1 cellular context compared by ENCODE assay signal in the genomic region with DNA sequence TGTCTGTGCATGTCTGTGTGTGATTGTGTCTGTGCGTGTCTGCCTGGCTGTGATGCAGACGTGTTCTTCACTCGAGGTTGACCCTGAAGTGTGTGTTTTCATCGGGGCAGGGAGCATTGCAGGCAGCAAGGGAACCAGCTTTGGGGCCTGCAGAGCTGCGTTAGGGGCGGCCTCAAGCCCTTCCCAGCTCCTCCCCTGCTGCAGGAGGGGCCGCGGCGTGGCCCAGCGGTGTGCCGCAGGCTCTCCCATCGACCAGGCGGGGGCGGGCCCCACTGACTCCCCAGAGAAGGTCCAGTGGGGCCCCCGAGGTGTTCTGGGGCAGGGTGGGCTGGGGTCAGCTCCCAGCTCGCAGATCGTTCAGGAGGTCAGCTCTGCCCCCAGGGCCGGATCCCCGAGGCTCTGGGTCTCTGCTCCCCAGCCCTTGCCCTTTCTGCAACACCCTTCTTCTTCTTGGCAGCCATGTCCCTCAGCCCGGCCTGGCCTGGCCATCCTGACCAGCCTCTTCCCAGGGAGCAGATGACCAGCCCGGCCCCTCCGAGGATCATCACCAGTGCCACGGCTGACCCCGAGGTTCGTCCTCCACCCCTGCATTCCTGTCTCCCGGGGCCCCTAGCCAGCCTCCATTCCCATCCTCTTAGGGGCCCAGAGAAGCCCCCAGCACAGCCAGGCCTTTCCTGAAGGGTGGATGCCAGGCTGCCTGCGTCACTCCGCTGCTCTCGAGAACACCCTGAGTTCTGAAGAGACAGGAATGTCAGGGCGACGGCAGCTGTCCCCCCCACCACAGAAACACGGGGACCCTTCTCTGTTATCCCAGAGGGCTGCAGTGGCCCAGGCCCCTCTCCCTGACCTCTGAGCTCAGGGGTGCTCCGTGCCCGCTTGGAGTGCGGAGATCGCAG.
TF ChIP-seq lines count a peak whose summit lies in the region.

No MANE protein-coding gene starts in this region.

TF ChIP-seq in HepG2, 621 proteins besides CTCF, POLR2A, EP300 and RAD21 (continued from another document):
- TF ChIP-seq, protein P1, sequence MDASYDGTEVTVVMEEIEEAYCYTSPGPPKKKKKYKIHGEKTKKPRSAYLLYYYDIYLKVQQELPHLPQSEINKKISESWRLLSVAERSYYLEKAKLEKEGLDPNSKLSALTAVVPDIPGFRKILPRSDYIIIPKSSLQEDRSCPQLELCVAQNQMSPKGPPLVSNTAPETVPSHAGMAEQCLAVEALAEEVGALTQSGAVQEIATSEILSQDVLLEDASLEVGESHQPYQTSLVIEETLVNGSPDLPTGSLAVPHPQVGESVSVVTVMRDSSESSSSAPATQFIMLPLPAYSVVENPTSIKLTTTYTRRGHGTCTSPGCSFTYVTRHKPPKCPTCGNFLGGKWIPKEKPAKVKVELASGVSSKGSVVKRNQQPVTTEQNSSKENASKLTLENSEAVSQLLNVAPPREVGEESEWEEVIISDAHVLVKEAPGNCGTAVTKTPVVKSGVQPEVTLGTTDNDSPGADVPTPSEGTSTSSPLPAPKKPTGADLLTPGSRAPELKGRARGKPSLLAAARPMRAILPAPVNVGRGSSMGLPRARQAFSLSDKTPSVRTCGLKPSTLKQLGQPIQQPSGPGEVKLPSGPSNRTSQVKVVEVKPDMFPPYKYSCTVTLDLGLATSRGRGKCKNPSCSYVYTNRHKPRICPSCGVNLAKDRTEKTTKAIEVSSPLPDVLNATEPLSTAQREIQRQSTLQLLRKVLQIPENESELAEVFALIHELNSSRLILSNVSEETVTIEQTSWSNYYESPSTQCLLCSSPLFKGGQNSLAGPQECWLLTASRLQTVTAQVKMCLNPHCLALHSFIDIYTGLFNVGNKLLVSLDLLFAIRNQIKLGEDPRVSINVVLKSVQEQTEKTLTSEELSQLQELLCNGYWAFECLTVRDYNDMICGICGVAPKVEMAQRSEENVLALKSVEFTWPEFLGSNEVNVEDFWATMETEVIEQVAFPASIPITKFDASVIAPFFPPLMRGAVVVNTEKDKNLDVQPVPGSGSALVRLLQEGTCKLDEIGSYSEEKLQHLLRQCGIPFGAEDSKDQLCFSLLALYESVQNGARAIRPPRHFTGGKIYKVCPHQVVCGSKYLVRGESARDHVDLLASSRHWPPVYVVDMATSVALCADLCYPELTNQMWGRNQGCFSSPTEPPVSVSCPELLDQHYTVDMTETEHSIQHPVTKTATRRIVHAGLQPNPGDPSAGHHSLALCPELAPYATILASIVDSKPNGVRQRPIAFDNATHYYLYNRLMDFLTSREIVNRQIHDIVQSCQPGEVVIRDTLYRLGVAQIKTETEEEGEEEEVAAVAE (CRISPR knock-in tag; IDR thresholded peaks at IDR 0.05; ENCODE audit: borderline replicate concordance), result no peak
- TF ChIP-seq ZBTB3 (CRISPR knock-in tag; IDR thresholded peaks at IDR 0.05; ENCODE audit: borderline replicate concordance, low read depth) (no peak), RBM39 (IDR thresholded peaks at IDR 0.05; ENCODE audit: low read depth, low read length, poor library complexity, severe bottlenecking) (no peak), ZNF556 (CRISPR knock-in tag; IDR thresholded peaks at IDR 0.05; ENCODE audit: borderline replicate concordance) (no peak), RFX3 (CRISPR knock-in tag; IDR thresholded peaks at IDR 0.05) (no peak), ZNF788 (CRISPR knock-in tag; IDR thresholded peaks at IDR 0.05; ENCODE audit: borderline replicate concordance) (peak; percentile 54; the same call in 1 of the 2 replicates), ZMYM3 (CRISPR knock-in tag; IDR thresholded peaks at IDR 0.05) (0 out of 2 replicates have a peak, but pooled peaks have one; percentile 16), ZNF546 (CRISPR knock-in tag; conservative IDR thresholded peaks at IDR 0.05) (no peak), MLLT10 (CRISPR knock-in tag; IDR thresholded peaks at IDR 0.05) (no peak), CREB1 (IDR thresholded peaks at IDR 0.05) (no peak), CREB1 (CRISPR knock-in tag; IDR thresholded peaks at IDR 0.05) (no peak), ZNF354B (CRISPR knock-in tag; IDR thresholded peaks at IDR 0.05) (no peak), ARID2 (CRISPR knock-in tag; IDR thresholded peaks at IDR 0.05; ENCODE audit: borderline replicate concordance) (no peak), PHF8 (CRISPR knock-in tag; IDR thresholded peaks at IDR 0.05) (no peak), ESRRA (CRISPR knock-in tag; IDR thresholded peaks at IDR 0.05; ENCODE audit: low read depth) (no peak), ARNT (IDR thresholded peaks at IDR 0.05) (no peak), HNF4A (CRISPR knock-in tag; IDR thresholded peaks at IDR 0.05) (0 out of 2 replicates have a peak, but pooled peaks have one; percentile 9), GPN1 (CRISPR knock-in tag; IDR thresholded peaks at IDR 0.05; ENCODE audit: borderline replicate concordance) (no peak), MTA1 (CRISPR knock-in tag; IDR thresholded peaks at IDR 0.05; ENCODE audit: borderline replicate concordance) (no peak; the same call in 1 of the 2 replicates), ZNF331 (CRISPR knock-in tag; IDR thresholded peaks at IDR 0.05) (peak; percentile 95), ZFX (CRISPR knock-in tag; IDR thresholded peaks at IDR 0.05; ENCODE audit: low read depth) (peak; percentile 62; the same call in 1 of the 2 replicates), ZSCAN31 (CRISPR knock-in tag; IDR thresholded peaks at IDR 0.05; ENCODE audit: low read depth) (no peak)
- TF ChIP-seq, protein P2, sequence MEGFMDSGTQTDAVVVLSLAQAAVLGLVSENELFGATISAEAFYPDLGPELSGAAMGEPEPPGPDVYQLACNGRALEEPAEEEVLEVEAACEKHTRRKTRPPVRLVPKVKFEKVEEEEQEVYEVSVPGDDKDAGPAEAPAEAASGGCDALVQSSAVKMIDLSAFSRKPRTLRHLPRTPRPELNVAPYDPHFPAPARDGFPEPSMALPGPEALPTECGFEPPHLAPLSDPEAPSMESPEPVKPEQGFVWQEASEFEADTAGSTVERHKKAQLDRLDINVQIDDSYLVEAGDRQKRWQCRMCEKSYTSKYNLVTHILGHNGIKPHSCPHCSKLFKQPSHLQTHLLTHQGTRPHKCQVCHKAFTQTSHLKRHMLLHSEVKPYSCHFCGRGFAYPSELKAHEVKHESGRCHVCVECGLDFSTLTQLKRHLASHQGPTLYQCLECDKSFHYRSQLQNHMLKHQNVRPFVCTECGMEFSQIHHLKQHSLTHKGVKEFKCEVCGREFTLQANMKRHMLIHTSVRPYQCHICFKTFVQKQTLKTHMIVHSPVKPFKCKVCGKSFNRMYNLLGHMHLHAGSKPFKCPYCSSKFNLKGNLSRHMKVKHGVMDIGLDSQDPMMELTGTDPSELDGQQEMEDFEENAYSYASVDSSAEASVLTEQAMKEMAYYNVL (CRISPR knock-in tag; IDR thresholded peaks at IDR 0.05; ENCODE audit: borderline replicate concordance), result no peak
- TF ChIP-seq, protein P3, sequence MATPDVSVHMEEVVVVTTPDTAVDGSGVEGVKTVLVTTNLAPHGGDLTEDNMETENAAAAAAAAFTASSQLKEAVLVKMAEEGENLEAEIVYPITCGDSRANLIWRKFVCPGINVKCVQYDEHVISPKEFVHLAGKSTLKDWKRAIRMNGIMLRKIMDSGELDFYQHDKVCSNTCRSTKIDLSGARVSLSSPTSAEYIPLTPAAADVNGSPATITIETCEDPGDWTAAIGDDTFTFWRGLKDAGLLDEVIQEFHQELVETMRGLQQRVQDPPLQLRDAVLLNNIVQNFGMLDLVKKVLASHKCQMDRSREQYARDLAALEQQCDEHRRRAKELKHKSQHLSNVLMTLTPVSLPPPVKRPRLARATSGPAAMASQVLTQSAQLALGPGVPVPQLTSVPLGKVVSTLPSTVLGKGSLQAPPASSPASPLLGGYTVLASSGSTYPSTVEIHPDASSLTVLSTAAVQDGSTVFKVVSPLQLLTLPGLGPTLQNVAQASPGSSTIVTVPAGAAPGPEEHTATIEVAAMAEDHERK (CRISPR knock-in tag; IDR thresholded peaks at IDR 0.05; ENCODE audit: low read depth), result no peak
- TF ChIP-seq, protein P4, sequence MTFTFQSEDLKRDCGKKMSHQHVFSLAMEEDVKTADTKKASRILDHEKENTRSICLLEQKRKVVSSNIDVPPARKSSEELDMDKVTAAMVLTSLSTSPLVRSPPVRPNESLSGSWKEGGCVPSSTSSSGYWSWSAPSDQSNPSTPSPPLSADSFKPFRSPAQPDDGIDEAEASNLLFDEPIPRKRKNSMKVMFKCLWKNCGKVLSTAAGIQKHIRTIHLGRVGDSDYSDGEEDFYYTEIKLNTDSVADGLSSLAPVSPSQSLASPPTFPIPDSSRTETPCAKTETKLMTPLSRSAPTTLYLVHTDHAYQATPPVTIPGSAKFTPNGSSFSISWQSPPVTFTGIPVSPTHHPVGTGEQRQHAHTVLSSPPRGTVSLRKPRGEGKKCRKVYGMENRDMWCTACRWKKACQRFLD (CRISPR knock-in tag; IDR thresholded peaks at IDR 0.05; ENCODE audit: borderline replicate concordance), result no peak
